In the genomic region with DNA sequence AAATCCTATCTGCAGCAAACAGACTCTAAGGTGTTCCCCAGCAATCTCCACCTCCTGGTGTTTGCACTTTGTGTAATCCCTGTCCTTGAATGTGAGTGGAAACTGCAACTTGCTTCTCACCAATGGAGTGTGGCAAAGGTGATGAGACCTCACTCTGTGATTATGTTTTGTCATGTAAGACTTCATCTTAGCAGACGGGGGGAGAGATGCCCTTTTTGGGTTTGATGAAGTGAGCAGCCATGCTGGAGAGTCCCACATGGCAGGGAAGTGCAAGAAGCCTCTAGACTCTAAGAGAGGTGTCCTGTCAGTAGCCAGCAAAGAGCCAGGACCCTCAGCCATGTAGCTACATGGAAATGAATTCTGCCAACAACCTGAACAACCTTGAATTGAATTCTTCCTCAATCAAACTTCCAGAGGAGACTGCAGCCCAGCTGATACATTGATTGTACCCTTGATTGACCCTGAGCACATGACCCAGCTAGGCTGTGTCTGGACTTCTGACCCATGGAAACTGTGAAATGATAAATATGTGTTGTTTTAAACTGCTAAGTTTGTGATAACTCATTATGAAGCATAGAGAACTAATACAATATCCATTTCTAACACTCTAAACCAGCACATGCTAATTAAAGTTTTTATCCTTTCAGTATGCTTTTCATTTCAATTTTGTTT, we compare ENCODE assay signal across 22 cellular contexts.
"Had no signal": no experiment of that assay in that cellular context is flagged by ENCODE, and none has a peak within 500 bp of the region (broad histone marks: within the 10 kb centered on the region; RNA-seq: fewer than 3 reads in every experiment).

No MANE protein-coding gene starts in this region.

- H3K4me2 ChIP-seq: SK-N-SH had no signal

- FAIRE-seq: HTR-8/SVneo, RCC 7860 had no signal

- H3K9ac ChIP-seq: SK-N-SH had no signal

- ATAC-seq: T-cell had no signal

- H3K27ac ChIP-seq: HL-60 had no signal

- H3K9me3 ChIP-seq: SK-N-SH had no signal

- DNase-seq: KBM-7, MV-4-11, NCI-H1048, NCI-H1105, NCI-H1417 treated with DMSO at 0.1 percent for 48 hours, NCI-H146, NCI-H1694 treated with DMSO at 0.1 percent for 48 hours, NCI-H1930, NCI-H2081, NCI-H2171, NCI-H345, NCI-H524, NCI-H69, NCI-H774, Right ventricle myocardium superior, RPMI8226, SK-N-SH, SW 1271, T-cell had no signal
